In genomic region chr6:69179681-69180080, GRCh38 we compare ENCODE assay signal across 12 cellular contexts.
DNase-seq lines count a peak whose midpoint lies in the region; ATAC-seq and TF ChIP-seq lines count a peak whose summit lies in the region.
"Had no signal": no experiment of that assay in that cellular context is flagged by ENCODE, and none has a peak within 500 bp of the region (broad histone marks: within the 10 kb centered on the region; RNA-seq: fewer than 3 reads in every experiment).

No MANE protein-coding gene starts in this region.

- H3K27ac Mint-ChIP-seq in stimulated activated effector memory CD8-positive, alpha-beta T cell treated with anti-CD3 and anti-CD28 coated beads, Interleukin-12 subunit alpha, Interleukin-12 subunit beta, amount 100 ng/mL, for 72 hours = no peak overlapping the region
- H3K27ac Mint-ChIP-seq: activated naive CD8-positive, alpha-beta T cell; mesothelial cell of epicardium had no signal

- no peak overlapping the region for H3K4me3 ChIP-seq in mesenchymal stem cell (ENCODE audit: insufficient read depth in 1 of 2, low read depth in 1 of 2, low read length in 2 of 2)
- H3K4me3 ChIP-seq in uterus = no peak overlapping the region
- H3K4me3 ChIP-seq: upper lobe of left lung had no signal

- no peaks in the 10 kb centered on the region for H3K36me3 Mint-ChIP-seq in stimulated activated effector memory CD8-positive, alpha-beta T cell treated with anti-CD3 and anti-CD28 coated beads, Interleukin-12 subunit alpha, Interleukin-12 subunit beta, amount 100 ng/mL, for 72 hours
- H3K36me3 Mint-ChIP-seq: activated naive CD8-positive, alpha-beta T cell; mesothelial cell of epicardium had no signal

- no peak overlapping the region for H2AK5ac ChIP-seq in mesenchymal stem cell (ENCODE audit: low read length, severe bottlenecking)

- no peaks in the 10 kb centered on the region for H3K27me3 ChIP-seq in mesenchymal stem cell (ENCODE audit: control insufficient read depth in 1 of 2, insufficient read depth in 1 of 2, low read length in 2 of 2)
- no peaks in the 10 kb centered on the region for H3K27me3 ChIP-seq in uterus
- H3K27me3 ChIP-seq: upper lobe of left lung had no signal

- TF ChIP-seq POLR2A in uterus (IDR thresholded peaks at IDR 0.05) = no peak

- H3K4ac ChIP-seq in mesenchymal stem cell (ENCODE audit: low read depth in 1 of 2, low read length in 2 of 2) = no peak overlapping the region

- H3K9me3 Mint-ChIP-seq in stimulated activated effector memory CD8-positive, alpha-beta T cell treated with anti-CD3 and anti-CD28 coated beads, Interleukin-12 subunit alpha, Interleukin-12 subunit beta, amount 100 ng/mL, for 72 hours = peaks cover 12% of the 10 kb centered on the region

- H3K36me3 ChIP-seq in mesenchymal stem cell (ENCODE audit: control insufficient read depth in 1 of 2, insufficient read depth in 2 of 2, low read depth in 1 of 2, low read length in 2 of 2) = no peaks in the 10 kb centered on the region
- H3K36me3 ChIP-seq in uterus = no peaks in the 10 kb centered on the region
- H3K36me3 ChIP-seq: upper lobe of left lung had no signal

- H3K4me1 ChIP-seq in mesenchymal stem cell (ENCODE audit: control insufficient read depth, insufficient read depth, low read depth, low read length) (no peaks in the 10 kb centered on the region), uterus (no peaks in the 10 kb centered on the region)
- H3K4me1 ChIP-seq: upper lobe of left lung had no signal

- intact Hi-C loops in uterus (cut with DNase I; ENCODE audit: low total_unique reads) = no loop called here

- peak overlapping the region in 1 of 2 experiments; percentile 77 for H3K14ac ChIP-seq in mesenchymal stem cell (ENCODE audit: low read length in 2 of 2)

- H2AFZ ChIP-seq in mesenchymal stem cell (ENCODE audit: low read depth, low read length) = no peak overlapping the region

- no peak overlapping the region for H4K91ac ChIP-seq in mesenchymal stem cell (ENCODE audit: low read length)

- H3K4me1 Mint-ChIP-seq in stimulated activated effector memory CD8-positive, alpha-beta T cell treated with anti-CD3 and anti-CD28 coated beads, Interleukin-12 subunit alpha, Interleukin-12 subunit beta, amount 100 ng/mL, for 72 hours = no peaks in the 10 kb centered on the region
- H3K4me1 Mint-ChIP-seq: mesothelial cell of epicardium had no signal

- H3K27ac ChIP-seq in RWPE1 (no peak overlapping the region), mesenchymal stem cell (ENCODE audit: low read length, poor library complexity, severe bottlenecking) (no peak overlapping the region), uterus (no peak overlapping the region)
- H3K27ac ChIP-seq: upper lobe of left lung had no signal

- H3K18ac ChIP-seq in mesenchymal stem cell (ENCODE audit: low read depth in 1 of 2, low read length in 2 of 2) = no peak overlapping the region

- H3K4me3 Mint-ChIP-seq in stimulated activated effector memory CD8-positive, alpha-beta T cell treated with anti-CD3 and anti-CD28 coated beads, Interleukin-12 subunit alpha, Interleukin-12 subunit beta, amount 100 ng/mL, for 72 hours = no peak overlapping the region
- H3K4me3 Mint-ChIP-seq: activated naive CD8-positive, alpha-beta T cell; mesothelial cell of epicardium had no signal

- H2BK120ac ChIP-seq in mesenchymal stem cell (ENCODE audit: low read depth, low read length) = no peak overlapping the region

- peak; percentile 48 for ATAC-seq in HG02759 (IDR thresholded peaks at IDR 0.05; ENCODE audit: unreplicated experiment)
- ATAC-seq in stimulated activated effector memory CD8-positive, alpha-beta T cell treated with anti-CD3 and anti-CD28 coated beads, Interleukin-12 subunit alpha, Interleukin-12 subunit beta, amount 100 ng/mL, for 72 hours = no peak
- ATAC-seq in HG03280 (IDR thresholded peaks at IDR 0.05; ENCODE audit: unreplicated experiment) = no peak

- no peak overlapping the region for H3K4me2 ChIP-seq in mesenchymal stem cell (ENCODE audit: low read length, poor library complexity, severe bottlenecking)

- no peak overlapping the region for H3K9ac ChIP-seq in mesenchymal stem cell (ENCODE audit: low read length)

- peak in 2 of 3 experiments; percentile 16 to 41 for DNase-seq in NCI-H1417 (lab: John Stamatoyannopoulos, UW)
- no peak for DNase-seq in NCI-H1417 treated with DMSO at 0.1 percent for 48 hours (lab: John Stamatoyannopoulos, UW)
- DNase-seq in RWPE1 (ENCODE audit: low spot score) = peak; percentile 2
- DNase-seq in mesenchymal stem cell = peak; percentile 74
- DNase-seq in uterus = no peak
- no peak for DNase-seq in stimulated activated effector memory CD8-positive, alpha-beta T cell treated with anti-CD3 and anti-CD28 coated beads, Interleukin-12 subunit alpha, Interleukin-12 subunit beta, amount 100 ng/mL, for 72 hours (ENCODE audit: low spot score in 2 of 2)
- DNase-seq: activated CD4-positive, alpha-beta T cell treated with anti-CD3 and anti-CD28 coated beads, Interleukin-2, amount 50 U/mL, for 48 hours; upper lobe of left lung had no signal

- H2BK12ac ChIP-seq in mesenchymal stem cell (ENCODE audit: low read length in 2 of 2) = no peak overlapping the region

- CTCF ChIA-PET in RWPE1 (lab: Yijun Ruan, JAX) = interaction anchor here (0.5 to 0.9 kb wide), 4 partner anchors 12 to 40 kb away, joined by 3 to 4 read pairs (median 4); no protein-coding TSS in a partner anchor

- no peak overlapping the region for H3K23ac ChIP-seq in mesenchymal stem cell (ENCODE audit: low read length in 2 of 2)

- no peak overlapping the region for H4K8ac ChIP-seq in mesenchymal stem cell (ENCODE audit: low read length)

- no peak overlapping the region for H2BK15ac ChIP-seq in mesenchymal stem cell (ENCODE audit: low read depth, poor library complexity, severe bottlenecking)

- TF ChIP-seq CTCF in RWPE1 (conservative IDR thresholded peaks at IDR 0.05; ENCODE audit: low read depth) (no peak), uterus (IDR thresholded peaks at IDR 0.05) (no peak)

- H2BK5ac ChIP-seq in mesenchymal stem cell (ENCODE audit: low read depth, low read length, poor library complexity, severe bottlenecking) = no peak overlapping the region

- no peaks in the 10 kb centered on the region for H3K79me1 ChIP-seq in mesenchymal stem cell (replicated peaks; ENCODE audit: low read length, poor library complexity, severe bottlenecking)

- POLR2A ChIA-PET in RWPE1 (lab: Yijun Ruan, JAX; ENCODE audit: low non-redundant PET) = no interaction called here

- H3K9me3 ChIP-seq in mesenchymal stem cell (ENCODE audit: control insufficient read depth, low read length) (no peaks in the 10 kb centered on the region), uterus (no peaks in the 10 kb centered on the region)
- H3K9me3 ChIP-seq: upper lobe of left lung had no signal

Comparison
In these comparisons a context has a peak if more than half of its experiments do, and no peak if none do; other contexts are left out.
1. DNase-seq: peak in NCI-H1417 (2 of 3), RWPE1 (single experiment) and mesenchymal stem cell (single experiment); none in NCI-H1417 treated with DMSO at 0.1 percent for 48 hours (single experiment), uterus (0 of 2) and stimulated activated effector memory CD8-positive, alpha-beta T cell treated with anti-CD3 and anti-CD28 coated beads, Interleukin-12 subunit alpha, Interleukin-12 subunit beta, amount 100 ng/mL, for 72 hours (0 of 2).